In the genomic region with DNA sequence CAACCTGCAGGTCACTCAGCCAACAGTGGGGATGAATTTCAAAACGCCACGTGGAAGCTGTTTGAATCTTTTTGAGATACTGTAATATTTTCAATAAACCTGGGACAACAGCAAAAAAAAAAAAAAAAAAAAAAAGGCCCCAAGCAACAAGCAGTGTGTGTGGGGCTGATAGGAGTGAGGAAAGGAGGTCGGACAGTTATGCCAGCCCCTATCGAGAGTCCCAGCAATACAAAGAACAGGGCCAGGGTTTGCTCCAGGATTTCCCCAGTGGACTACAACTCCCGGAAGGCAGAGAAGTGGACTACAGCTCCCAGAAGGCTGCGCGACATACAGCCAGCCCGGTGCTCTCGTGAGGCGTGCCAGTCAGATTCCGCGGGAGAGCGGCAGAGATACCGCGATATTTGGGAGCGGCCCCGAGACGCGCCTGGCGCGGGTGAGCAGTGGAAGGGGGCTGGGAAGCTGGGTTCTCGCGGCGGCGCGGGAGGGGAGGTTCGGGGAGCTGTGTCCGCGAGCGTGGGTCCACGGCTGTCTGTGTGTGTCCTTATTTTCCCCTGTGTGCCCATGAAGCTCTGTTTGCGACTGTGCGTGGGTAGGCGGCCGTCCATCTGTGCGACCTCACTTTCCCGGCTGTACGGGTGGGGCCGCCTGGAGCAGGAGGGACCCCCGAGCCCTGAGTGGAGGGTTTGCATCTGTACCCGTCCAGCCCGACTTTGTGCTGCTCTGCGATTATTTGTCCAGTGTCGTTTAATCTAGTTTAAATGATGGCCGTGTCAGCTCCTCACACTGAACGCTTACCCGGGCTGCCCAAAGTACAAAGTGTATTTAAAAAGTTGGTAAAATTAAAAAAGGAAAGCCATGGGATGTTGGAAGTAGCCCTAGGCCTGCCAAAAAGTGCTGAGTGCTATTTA, we compare ENCODE assay signal across 1 cellular context.
TF ChIP-seq lines count a peak whose summit lies in the region.

A gene with protein sequence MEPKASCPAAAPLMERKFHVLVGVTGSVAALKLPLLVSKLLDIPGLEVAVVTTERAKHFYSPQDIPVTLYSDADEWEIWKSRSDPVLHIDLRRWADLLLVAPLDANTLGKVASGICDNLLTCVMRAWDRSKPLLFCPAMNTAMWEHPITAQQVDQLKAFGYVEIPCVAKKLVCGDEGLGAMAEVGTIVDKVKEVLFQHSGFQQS (plus strand): TSS at position 397 of the 908 bp plus-strand sequence. CDS start 4,729 bp downstream, outside the sequence.

TF ChIP-seq in WTC11, 78 proteins besides CTCF, POLR2A, EP300 and RAD21 (continued from another document and continues in another):
- TF ChIP-seq, protein P1, sequence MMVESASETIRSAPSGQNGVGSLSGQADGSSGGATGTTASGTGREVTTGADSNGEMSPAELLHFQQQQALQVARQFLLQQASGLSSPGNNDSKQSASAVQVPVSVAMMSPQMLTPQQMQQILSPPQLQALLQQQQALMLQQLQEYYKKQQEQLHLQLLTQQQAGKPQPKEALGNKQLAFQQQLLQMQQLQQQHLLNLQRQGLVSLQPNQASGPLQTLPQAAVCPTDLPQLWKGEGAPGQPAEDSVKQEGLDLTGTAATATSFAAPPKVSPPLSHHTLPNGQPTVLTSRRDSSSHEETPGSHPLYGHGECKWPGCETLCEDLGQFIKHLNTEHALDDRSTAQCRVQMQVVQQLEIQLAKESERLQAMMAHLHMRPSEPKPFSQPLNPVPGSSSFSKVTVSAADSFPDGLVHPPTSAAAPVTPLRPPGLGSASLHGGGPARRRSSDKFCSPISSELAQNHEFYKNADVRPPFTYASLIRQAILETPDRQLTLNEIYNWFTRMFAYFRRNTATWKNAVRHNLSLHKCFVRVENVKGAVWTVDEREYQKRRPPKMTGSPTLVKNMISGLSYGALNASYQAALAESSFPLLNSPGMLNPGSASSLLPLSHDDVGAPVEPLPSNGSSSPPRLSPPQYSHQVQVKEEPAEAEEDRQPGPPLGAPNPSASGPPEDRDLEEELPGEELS (CRISPR knock-in tag; IDR thresholded peaks at IDR 0.05), result peak; percentile 26; the same call in 1 of the 2 replicates
- TF ChIP-seq CREB1 (CRISPR knock-in tag; IDR thresholded peaks at IDR 0.05) (no peak), ELF4 (CRISPR knock-in tag; IDR thresholded peaks at IDR 0.05; ENCODE audit: low read depth) (no peak), ZNF121 (CRISPR knock-in tag; IDR thresholded peaks at IDR 0.05) (no peak), NFATC4 (CRISPR knock-in tag; IDR thresholded peaks at IDR 0.05) (no peak), NFYB (CRISPR knock-in tag; conservative IDR thresholded peaks at IDR 0.05; ENCODE audit: low read depth) (peak; percentile 67), RORB (CRISPR knock-in tag; IDR thresholded peaks at IDR 0.05) (no peak), ZNF138 (CRISPR knock-in tag; conservative IDR thresholded peaks at IDR 0.05) (no peak), SP1 (CRISPR knock-in tag; conservative IDR thresholded peaks at IDR 0.05) (peak; percentile 54), JAZF1 (CRISPR knock-in tag; IDR thresholded peaks at IDR 0.05) (no peak), MXD4 (CRISPR knock-in tag; IDR thresholded peaks at IDR 0.05; ENCODE audit: borderline replicate concordance) (no peak), PRRX2 (CRISPR knock-in tag; IDR thresholded peaks at IDR 0.05) (no peak), ZNF396 (CRISPR knock-in tag; IDR thresholded peaks at IDR 0.05; ENCODE audit: borderline replicate concordance) (no peak), NR1H2 (CRISPR knock-in tag; IDR thresholded peaks at IDR 0.05) (no peak), RELA (CRISPR knock-in tag; IDR thresholded peaks at IDR 0.05; ENCODE audit: borderline replicate concordance) (no peak), IRF2 (CRISPR knock-in tag; IDR thresholded peaks at IDR 0.05; ENCODE audit: borderline replicate concordance, low read depth) (no peak)
- TF ChIP-seq, protein P2, sequence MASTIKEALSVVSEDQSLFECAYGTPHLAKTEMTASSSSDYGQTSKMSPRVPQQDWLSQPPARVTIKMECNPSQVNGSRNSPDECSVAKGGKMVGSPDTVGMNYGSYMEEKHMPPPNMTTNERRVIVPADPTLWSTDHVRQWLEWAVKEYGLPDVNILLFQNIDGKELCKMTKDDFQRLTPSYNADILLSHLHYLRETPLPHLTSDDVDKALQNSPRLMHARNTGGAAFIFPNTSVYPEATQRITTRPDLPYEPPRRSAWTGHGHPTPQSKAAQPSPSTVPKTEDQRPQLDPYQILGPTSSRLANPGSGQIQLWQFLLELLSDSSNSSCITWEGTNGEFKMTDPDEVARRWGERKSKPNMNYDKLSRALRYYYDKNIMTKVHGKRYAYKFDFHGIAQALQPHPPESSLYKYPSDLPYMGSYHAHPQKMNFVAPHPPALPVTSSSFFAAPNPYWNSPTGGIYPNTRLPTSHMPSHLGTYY (CRISPR knock-in tag; IDR thresholded peaks at IDR 0.05), result no peak
- TF ChIP-seq, protein P3, sequence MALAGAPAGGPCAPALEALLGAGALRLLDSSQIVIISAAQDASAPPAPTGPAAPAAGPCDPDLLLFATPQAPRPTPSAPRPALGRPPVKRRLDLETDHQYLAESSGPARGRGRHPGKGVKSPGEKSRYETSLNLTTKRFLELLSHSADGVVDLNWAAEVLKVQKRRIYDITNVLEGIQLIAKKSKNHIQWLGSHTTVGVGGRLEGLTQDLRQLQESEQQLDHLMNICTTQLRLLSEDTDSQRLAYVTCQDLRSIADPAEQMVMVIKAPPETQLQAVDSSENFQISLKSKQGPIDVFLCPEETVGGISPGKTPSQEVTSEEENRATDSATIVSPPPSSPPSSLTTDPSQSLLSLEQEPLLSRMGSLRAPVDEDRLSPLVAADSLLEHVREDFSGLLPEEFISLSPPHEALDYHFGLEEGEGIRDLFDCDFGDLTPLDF (CRISPR knock-in tag; IDR thresholded peaks at IDR 0.05), result no peak
- TF ChIP-seq, protein P4, sequence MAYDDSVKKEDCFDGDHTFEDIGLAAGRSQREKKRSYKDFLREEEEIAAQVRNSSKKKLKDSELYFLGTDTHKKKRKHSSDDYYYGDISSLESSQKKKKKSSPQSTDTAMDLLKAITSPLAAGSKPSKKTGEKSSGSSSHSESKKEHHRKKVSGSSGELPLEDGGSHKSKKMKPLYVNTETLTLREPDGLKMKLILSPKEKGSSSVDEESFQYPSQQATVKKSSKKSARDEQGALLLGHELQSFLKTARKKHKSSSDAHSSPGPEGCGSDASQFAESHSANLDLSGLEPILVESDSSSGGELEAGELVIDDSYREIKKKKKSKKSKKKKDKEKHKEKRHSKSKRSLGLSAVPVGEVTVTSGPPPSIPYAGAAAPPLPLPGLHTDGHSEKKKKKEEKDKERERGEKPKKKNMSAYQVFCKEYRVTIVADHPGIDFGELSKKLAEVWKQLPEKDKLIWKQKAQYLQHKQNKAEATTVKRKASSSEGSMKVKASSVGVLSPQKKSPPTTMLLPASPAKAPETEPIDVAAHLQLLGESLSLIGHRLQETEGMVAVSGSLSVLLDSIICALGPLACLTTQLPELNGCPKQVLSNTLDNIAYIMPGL (CRISPR knock-in tag; IDR thresholded peaks at IDR 0.05), result no peak
- TF ChIP-seq, protein P5, sequence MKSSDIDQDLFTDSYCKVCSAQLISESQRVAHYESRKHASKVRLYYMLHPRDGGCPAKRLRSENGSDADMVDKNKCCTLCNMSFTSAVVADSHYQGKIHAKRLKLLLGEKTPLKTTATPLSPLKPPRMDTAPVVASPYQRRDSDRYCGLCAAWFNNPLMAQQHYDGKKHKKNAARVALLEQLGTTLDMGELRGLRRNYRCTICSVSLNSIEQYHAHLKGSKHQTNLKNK (CRISPR knock-in tag; IDR thresholded peaks at IDR 0.05), result peak; percentile 72; the same call in 1 of the 2 replicates
- TF ChIP-seq, protein P6, sequence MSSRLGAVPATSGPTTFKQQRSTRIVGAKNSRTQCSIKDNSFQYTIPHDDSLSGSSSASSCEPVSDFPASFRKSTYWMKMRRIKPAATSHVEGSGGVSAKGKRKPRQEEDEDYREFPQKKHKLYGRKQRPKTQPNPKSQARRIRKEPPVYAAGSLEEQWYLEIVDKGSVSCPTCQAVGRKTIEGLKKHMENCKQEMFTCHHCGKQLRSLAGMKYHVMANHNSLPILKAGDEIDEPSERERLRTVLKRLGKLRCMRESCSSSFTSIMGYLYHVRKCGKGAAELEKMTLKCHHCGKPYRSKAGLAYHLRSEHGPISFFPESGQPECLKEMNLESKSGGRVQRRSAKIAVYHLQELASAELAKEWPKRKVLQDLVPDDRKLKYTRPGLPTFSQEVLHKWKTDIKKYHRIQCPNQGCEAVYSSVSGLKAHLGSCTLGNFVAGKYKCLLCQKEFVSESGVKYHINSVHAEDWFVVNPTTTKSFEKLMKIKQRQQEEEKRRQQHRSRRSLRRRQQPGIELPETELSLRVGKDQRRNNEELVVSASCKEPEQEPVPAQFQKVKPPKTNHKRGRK (CRISPR knock-in tag; IDR thresholded peaks at IDR 0.05; ENCODE audit: borderline replicate concordance), result no peak
- TF ChIP-seq, protein P7, sequence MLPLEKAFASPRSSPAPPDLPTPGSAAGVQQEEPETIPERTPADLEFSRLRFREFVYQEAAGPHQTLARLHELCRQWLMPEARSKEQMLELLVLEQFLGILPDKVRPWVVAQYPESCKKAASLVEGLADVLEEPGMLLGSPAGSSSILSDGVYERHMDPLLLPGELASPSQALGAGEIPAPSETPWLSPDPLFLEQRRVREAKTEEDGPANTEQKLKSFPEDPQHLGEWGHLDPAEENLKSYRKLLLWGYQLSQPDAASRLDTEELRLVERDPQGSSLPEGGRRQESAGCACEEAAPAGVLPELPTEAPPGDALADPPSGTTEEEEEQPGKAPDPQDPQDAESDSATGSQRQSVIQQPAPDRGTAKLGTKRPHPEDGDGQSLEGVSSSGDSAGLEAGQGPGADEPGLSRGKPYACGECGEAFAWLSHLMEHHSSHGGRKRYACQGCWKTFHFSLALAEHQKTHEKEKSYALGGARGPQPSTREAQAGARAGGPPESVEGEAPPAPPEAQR (CRISPR knock-in tag; IDR thresholded peaks at IDR 0.05), result no peak
- TF ChIP-seq, protein P8, sequence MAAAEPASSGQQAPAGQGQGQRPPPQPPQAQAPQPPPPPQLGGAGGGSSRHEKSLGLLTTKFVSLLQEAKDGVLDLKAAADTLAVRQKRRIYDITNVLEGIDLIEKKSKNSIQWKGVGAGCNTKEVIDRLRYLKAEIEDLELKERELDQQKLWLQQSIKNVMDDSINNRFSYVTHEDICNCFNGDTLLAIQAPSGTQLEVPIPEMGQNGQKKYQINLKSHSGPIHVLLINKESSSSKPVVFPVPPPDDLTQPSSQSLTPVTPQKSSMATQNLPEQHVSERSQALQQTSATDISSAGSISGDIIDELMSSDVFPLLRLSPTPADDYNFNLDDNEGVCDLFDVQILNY (CRISPR knock-in tag; IDR thresholded peaks at IDR 0.05), result peak; percentile 95; the same call in 1 of the 2 replicates
- TF ChIP-seq, protein P9, sequence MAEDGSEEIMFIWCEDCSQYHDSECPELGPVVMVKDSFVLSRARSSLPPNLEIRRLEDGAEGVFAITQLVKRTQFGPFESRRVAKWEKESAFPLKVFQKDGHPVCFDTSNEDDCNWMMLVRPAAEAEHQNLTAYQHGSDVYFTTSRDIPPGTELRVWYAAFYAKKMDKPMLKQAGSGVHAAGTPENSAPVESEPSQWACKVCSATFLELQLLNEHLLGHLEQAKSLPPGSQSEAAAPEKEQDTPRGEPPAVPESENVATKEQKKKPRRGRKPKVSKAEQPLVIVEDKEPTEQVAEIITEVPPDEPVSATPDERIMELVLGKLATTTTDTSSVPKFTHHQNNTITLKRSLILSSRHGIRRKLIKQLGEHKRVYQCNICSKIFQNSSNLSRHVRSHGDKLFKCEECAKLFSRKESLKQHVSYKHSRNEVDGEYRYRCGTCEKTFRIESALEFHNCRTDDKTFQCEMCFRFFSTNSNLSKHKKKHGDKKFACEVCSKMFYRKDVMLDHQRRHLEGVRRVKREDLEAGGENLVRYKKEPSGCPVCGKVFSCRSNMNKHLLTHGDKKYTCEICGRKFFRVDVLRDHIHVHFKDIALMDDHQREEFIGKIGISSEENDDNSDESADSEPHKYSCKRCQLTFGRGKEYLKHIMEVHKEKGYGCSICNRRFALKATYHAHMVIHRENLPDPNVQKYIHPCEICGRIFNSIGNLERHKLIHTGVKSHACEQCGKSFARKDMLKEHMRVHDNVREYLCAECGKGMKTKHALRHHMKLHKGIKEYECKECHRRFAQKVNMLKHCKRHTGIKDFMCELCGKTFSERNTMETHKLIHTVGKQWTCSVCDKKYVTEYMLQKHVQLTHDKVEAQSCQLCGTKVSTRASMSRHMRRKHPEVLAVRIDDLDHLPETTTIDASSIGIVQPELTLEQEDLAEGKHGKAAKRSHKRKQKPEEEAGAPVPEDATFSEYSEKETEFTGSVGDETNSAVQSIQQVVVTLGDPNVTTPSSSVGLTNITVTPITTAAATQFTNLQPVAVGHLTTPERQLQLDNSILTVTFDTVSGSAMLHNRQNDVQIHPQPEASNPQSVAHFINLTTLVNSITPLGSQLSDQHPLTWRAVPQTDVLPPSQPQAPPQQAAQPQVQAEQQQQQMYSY (CRISPR knock-in tag; IDR thresholded peaks at IDR 0.05), result peak; percentile 27; the same call in 1 of the 2 replicates
- TF ChIP-seq, protein P10, sequence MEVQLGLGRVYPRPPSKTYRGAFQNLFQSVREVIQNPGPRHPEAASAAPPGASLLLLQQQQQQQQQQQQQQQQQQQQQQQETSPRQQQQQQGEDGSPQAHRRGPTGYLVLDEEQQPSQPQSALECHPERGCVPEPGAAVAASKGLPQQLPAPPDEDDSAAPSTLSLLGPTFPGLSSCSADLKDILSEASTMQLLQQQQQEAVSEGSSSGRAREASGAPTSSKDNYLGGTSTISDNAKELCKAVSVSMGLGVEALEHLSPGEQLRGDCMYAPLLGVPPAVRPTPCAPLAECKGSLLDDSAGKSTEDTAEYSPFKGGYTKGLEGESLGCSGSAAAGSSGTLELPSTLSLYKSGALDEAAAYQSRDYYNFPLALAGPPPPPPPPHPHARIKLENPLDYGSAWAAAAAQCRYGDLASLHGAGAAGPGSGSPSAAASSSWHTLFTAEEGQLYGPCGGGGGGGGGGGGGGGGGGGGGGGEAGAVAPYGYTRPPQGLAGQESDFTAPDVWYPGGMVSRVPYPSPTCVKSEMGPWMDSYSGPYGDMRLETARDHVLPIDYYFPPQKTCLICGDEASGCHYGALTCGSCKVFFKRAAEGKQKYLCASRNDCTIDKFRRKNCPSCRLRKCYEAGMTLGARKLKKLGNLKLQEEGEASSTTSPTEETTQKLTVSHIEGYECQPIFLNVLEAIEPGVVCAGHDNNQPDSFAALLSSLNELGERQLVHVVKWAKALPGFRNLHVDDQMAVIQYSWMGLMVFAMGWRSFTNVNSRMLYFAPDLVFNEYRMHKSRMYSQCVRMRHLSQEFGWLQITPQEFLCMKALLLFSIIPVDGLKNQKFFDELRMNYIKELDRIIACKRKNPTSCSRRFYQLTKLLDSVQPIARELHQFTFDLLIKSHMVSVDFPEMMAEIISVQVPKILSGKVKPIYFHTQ (CRISPR knock-in tag; IDR thresholded peaks at IDR 0.05), result no peak
- TF ChIP-seq, protein P11, sequence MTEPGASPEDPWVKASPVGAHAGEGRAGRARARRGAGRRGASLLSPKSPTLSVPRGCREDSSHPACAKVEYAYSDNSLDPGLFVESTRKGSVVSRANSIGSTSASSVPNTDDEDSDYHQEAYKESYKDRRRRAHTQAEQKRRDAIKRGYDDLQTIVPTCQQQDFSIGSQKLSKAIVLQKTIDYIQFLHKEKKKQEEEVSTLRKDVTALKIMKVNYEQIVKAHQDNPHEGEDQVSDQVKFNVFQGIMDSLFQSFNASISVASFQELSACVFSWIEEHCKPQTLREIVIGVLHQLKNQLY (CRISPR knock-in tag; IDR thresholded peaks at IDR 0.05), result no peak
